In the genomic region with DNA sequence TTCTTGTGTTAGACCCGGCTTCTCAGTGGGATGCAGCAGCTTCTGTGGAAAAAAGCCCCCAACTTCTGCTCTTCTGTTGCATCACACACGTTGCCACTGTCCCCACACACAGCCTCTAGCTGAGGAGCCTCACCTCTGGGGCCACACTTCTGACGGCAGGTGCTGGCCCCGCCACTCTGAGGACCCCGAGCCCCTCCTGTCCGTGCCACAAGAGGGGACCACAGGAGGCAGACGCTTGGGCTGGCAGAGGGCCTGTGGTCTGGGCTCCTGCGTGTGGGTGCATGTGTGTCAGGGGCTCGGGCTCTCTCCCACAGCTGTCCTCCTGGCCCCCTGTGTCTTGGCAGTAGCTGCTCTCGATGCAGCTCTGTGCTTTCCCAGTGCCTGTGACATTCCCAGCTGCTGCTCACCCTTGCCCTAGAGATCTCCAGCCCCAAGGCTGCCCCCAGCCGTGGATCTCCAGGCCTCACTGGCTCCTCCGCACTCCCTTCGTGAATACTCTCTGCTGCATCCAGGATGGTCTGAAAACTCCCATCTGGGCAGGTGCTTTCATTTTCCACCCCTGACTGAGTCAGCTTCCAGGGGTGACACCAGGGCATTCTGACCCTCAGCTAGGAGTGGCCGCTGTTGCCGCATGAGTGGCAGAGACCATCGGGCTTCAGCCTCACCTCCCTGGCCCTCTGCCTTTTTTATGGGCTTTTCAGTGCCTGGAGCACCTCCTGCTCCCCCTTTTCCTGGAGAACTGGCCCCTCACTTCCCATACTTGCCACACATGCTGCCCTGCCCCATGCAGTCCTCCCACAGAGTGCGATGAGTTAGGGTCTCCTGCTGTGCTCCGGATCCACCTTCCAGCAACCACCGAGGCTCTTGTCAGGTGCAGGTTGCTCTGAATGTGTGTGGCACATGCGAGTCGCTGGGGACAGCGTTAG, we compare ENCODE assay signal across 1 cellular context.
TF ChIP-seq lines count a peak whose summit lies in the region.

No MANE protein-coding gene starts in this region.

TF ChIP-seq in H1, 55 proteins besides CTCF, POLR2A, EP300 and RAD21:
- TF ChIP-seq CHD2 (IDR thresholded peaks at IDR 0.05; ENCODE audit: low read length), result no peak
- TF ChIP-seq HDAC6 (IDR thresholded peaks at IDR 0.05; ENCODE audit: low read depth, low read length), result no peak
- no peak for TF ChIP-seq RBBP5 (IDR thresholded peaks at IDR 0.05; ENCODE audit: borderline replicate concordance, low read depth, low read length)
- TF ChIP-seq EGR1 (IDR thresholded peaks at IDR 0.05; ENCODE audit: borderline replicate concordance, low read depth, low read length), result no peak
- TF ChIP-seq KDM1A (IDR thresholded peaks at IDR 0.05; ENCODE audit: borderline replicate concordance, low read length), result no peak
- TF ChIP-seq CREB1 (IDR thresholded peaks at IDR 0.05), result no peak
- TF ChIP-seq POU5F1 (IDR thresholded peaks at IDR 0.05; ENCODE audit: low read depth, low read length), result no peak
- no peak for TF ChIP-seq GTF2F1 (IDR thresholded peaks at IDR 0.05; ENCODE audit: borderline replicate concordance, low read depth, low read length)
- no peak for TF ChIP-seq RXRA (IDR thresholded peaks at IDR 0.05; ENCODE audit: insufficient read depth, low read depth, low read length)
- no peak for TF ChIP-seq TAF7 (optimal IDR thresholded peaks at IDR 0.05; ENCODE audit: borderline replicate concordance, low read depth, low read length)
